In genomic region chr14:86296173-86296572, GRCh38 we compare ENCODE assay signal across 12 cellular contexts.
DNase-seq lines count a peak whose midpoint lies in the region; ATAC-seq and TF ChIP-seq lines count a peak whose summit lies in the region.
"Had no signal": no experiment of that assay in that cellular context is flagged by ENCODE, and none has a peak within 500 bp of the region (broad histone marks: within the 10 kb centered on the region; RNA-seq: fewer than 3 reads in every experiment).

No MANE protein-coding gene starts in this region.

- CTCF ChIA-PET in AG04449 (lab: Yijun Ruan, JAX) = no interaction called here

- no peaks in the 10 kb centered on the region for H3K9me3 ChIP-seq in hepatocyte (ENCODE audit: low read depth)
- H3K9me3 ChIP-seq: lower lobe of right lung, pancreas, thoracic aorta had no signal

- DNase-seq in AG04449 (ENCODE audit: low read depth, low spot score) = peak; percentile 83
- DNase-seq in GM04504 (ENCODE audit: low read depth) = peak; percentile 10
- peak; percentile 4 for DNase-seq in NCI-H2227 treated with DMSO at 0.1 percent for 48 hours (lab: John Stamatoyannopoulos, UW)
- DNase-seq in dedifferentiated amniotic fluid mesenchymal stem cell (ENCODE audit: extremely low spot score) = peak; percentile 96
- no peak for DNase-seq in hepatocyte (ENCODE audit: low spot score)
- DNase-seq in Right ventricle myocardium superior = no peak
- DNase-seq: lower lobe of right lung, pancreas had no signal

- no peaks in the 10 kb centered on the region for H3K36me3 ChIP-seq in hepatocyte (replicated peaks; ENCODE audit: insufficient read depth, low read depth)
- H3K36me3 ChIP-seq: cardiac muscle cell, lower lobe of right lung, pancreas, thoracic aorta had no signal

- no peak overlapping the region for H3K4me2 ChIP-seq in hepatocyte

- intact Hi-C loops in Right ventricle myocardium superior (cut with DNase I) = no loop called here

- WGBS in hepatocyte (ENCODE audit: low lambda C conversion rate, missing lambda C conversion rate) = 91% methylated on average over 1 of the region's 1 CpG

- POLR2A ChIA-PET in AG04449 (lab: Yijun Ruan, JAX) = interaction anchor here (1.7 kb wide), 1 partner anchor 279 kb away, joined by 3 read pairs; no protein-coding TSS in a partner anchor

- no peak overlapping the region for H3K4me3 ChIP-seq in AG04449 (ENCODE audit: low read depth, low read length)
- H3K4me3 ChIP-seq in hepatocyte = no peak overlapping the region
- H3K4me3 ChIP-seq: cardiac muscle cell, lower lobe of right lung, pancreas, thoracic aorta had no signal

- ATAC-seq in Right ventricle myocardium superior (ENCODE audit: poor library complexity) = no peak
- ATAC-seq in GM18868 (IDR thresholded peaks at IDR 0.05; ENCODE audit: unreplicated experiment) = no peak
- ATAC-seq in HG03520 (IDR thresholded peaks at IDR 0.05; ENCODE audit: unreplicated experiment) = no peak
- ATAC-seq: lower lobe of right lung, pancreas had no signal

- TF ChIP-seq CTCF in AG04449 (IDR thresholded peaks at IDR 0.05; ENCODE audit: insufficient read depth, low read length, missing control alignments) (no peak), hepatocyte (IDR thresholded peaks at IDR 0.05; ENCODE audit: poor library complexity) (no peak)

- no peaks in the 10 kb centered on the region for H3K27me3 ChIP-seq in hepatocyte
- H3K27me3 ChIP-seq: cardiac muscle cell, pancreas had no signal

- H4K20me1 ChIP-seq in hepatocyte (ENCODE audit: insufficient read depth, poor library complexity, severe bottlenecking) = no peaks in the 10 kb centered on the region

- H3K79me2 ChIP-seq in hepatocyte = no peaks in the 10 kb centered on the region

- H3K4me1 ChIP-seq in hepatocyte (ENCODE audit: insufficient read depth) = no peaks in the 10 kb centered on the region
- H3K4me1 ChIP-seq: lower lobe of right lung, pancreas had no signal

- H3K27ac ChIP-seq in hepatocyte = no peak overlapping the region
- H3K27ac ChIP-seq: cardiac muscle cell, lower lobe of right lung, pancreas, thoracic aorta had no signal

- H2AFZ ChIP-seq in hepatocyte = no peak overlapping the region

- H3K9me2 ChIP-seq in hepatocyte (replicated peaks; ENCODE audit: insufficient read depth) = no peaks in the 10 kb centered on the region

Comparison
In these comparisons a context has a peak if more than half of its experiments do, and no peak if none do; other contexts are left out.
1. DNase-seq: peak in AG04449 (single experiment), GM04504 (single experiment), NCI-H2227 treated with DMSO at 0.1 percent for 48 hours (single experiment) and dedifferentiated amniotic fluid mesenchymal stem cell (single experiment); none in hepatocyte (single experiment) and Right ventricle myocardium superior (single experiment).